In genomic region chr17:61255609-61256008, GRCh38 we compare ENCODE assay signal across 20 cellular contexts.
A peak's percentile ranks its signal among the peaks of the same experiment; 100 is the strongest.
DNase-seq lines count a peak whose midpoint lies in the region; ATAC-seq and TF ChIP-seq lines count a peak whose summit lies in the region.
"Had no signal": no experiment of that assay in that cellular context is flagged by ENCODE, and none has a peak within 500 bp of the region (broad histone marks: within the 10 kb centered on the region; RNA-seq: fewer than 3 reads in every experiment).

No MANE protein-coding gene starts in this region.

- ATAC-seq in heart right ventricle: no peak
- ATAC-seq in upper lobe of right lung: no peak
- no peak for ATAC-seq in GM19023 (IDR thresholded peaks at IDR 0.05; ENCODE audit: unreplicated experiment)
- no peak for ATAC-seq in HG03520 (IDR thresholded peaks at IDR 0.05; ENCODE audit: unreplicated experiment)
- ATAC-seq: HepG2 had no signal

- intact Hi-C loops in left ventricle myocardium inferior (cut with micrococcal nuclease) (no loop called here), heart right ventricle (cut with DNase I) (loop anchor here in 6 of 10 donors (5.0 to 10.0 kb wide), 6 partner anchors 51 to 152 kb away; partner anchors contain the start of gene TBX2 (in 3 of the 6)), upper lobe of right lung (cut with DNase I) (no loop called here)

- TF ChIP-seq CTCF in left ventricle myocardium inferior (IDR thresholded peaks at IDR 0.05; ENCODE audit: borderline replicate concordance) (no peak), heart right ventricle (IDR thresholded peaks at IDR 0.05) (no peak), fibroblast of lung (conservative IDR thresholded peaks at IDR 0.05 in 1 of 2, IDR thresholded peaks at IDR 0.05 in 1 of 2; ENCODE audit: low read depth in 1 of 2, low read length in 2 of 2) (no peak), osteoblast (IDR thresholded peaks at IDR 0.05; ENCODE audit: extremely low read depth, low read depth, low read length) (no peak), upper lobe of right lung (IDR thresholded peaks at IDR 0.05) (no peak)

- no peaks in the 10 kb centered on the region for H3K27me3 ChIP-seq in left ventricle myocardium inferior (ENCODE audit: low read depth)
- H3K27me3 ChIP-seq in heart right ventricle: no peaks in the 10 kb centered on the region
- H3K27me3 ChIP-seq in fibroblast of lung (ENCODE audit: control insufficient read depth, insufficient read depth, low read length): no peaks in the 10 kb centered on the region
- H3K27me3 ChIP-seq in osteoblast (ENCODE audit: insufficient read depth, low read length): no peaks in the 10 kb centered on the region
- H3K27me3 ChIP-seq in upper lobe of right lung: no peaks in the 10 kb centered on the region
- H3K27me3 ChIP-seq: Peyer's patch had no signal

- H3K27ac ChIP-seq in left ventricle myocardium inferior (replicated peaks) (peak overlapping the region; percentile 78), heart right ventricle (peak overlapping the region in 4 of 10 donors; percentile 25 to 83 (median 38)), fibroblast of lung (ENCODE audit: insufficient read depth, low read length) (peak overlapping the region; percentile 10), osteoblast (ENCODE audit: low read depth, low read length) (peak overlapping the region; percentile 22), upper lobe of right lung (peak overlapping the region; percentile 6)
- H3K27ac ChIP-seq: 22Rv1, KMS-11, Peyer's patch had no signal

- H3K4me1 ChIP-seq in left ventricle myocardium inferior (peaks cover 49% of the 10 kb centered on the region), heart right ventricle (peaks cover 5 to 52% (median 41%) of the 10 kb centered on the region in 9 donors), fibroblast of lung (ENCODE audit: control insufficient read depth, extremely low read depth, insufficient read depth, low read length) (peaks cover 29% of the 10 kb centered on the region), osteoblast (ENCODE audit: insufficient read depth, low read length) (peaks cover 32% of the 10 kb centered on the region), upper lobe of right lung (peaks cover 34% of the 10 kb centered on the region)

- H3K9me3 ChIP-seq in left ventricle myocardium inferior (replicated peaks) (no peaks in the 10 kb centered on the region), heart right ventricle (no peaks in the 10 kb centered on the region), fibroblast of lung (ENCODE audit: control insufficient read depth, insufficient read depth, low read depth, low read length) (no peaks in the 10 kb centered on the region), osteoblast (ENCODE audit: low read depth, low read length) (no peaks in the 10 kb centered on the region), upper lobe of right lung (no peaks in the 10 kb centered on the region)
- H3K9me3 ChIP-seq: Caco-2, Peyer's patch had no signal

- H4K20me1 ChIP-seq in fibroblast of lung (ENCODE audit: control insufficient read depth, extremely low read depth, insufficient read depth, low read length): no peaks in the 10 kb centered on the region
- H4K20me1 ChIP-seq in osteoblast (ENCODE audit: insufficient read depth, low read length): no peaks in the 10 kb centered on the region

- H3K4me3 ChIP-seq in left ventricle myocardium inferior (no peak overlapping the region), heart right ventricle (no peak overlapping the region), fibroblast of lung (replicated peaks in 1 of 4; ENCODE audit: control extremely low read depth in 1 of 4, insufficient read depth in 1 of 4, low read depth in 3 of 4, low read length in 4 of 4) (no peak overlapping the region), osteoblast (ENCODE audit: insufficient read depth, low read length) (no peak overlapping the region), upper lobe of right lung (no peak overlapping the region)
- H3K4me3 ChIP-seq: Peyer's patch had no signal

- DNase-seq in left ventricle myocardium inferior (no peak), heart right ventricle (no peak), fibroblast of lung (ENCODE audit: low read depth in 2 of 2) (peak in 1 of 2 donors; percentile 63), osteoblast (ENCODE audit: insufficient read length, low spot score, missing footprints) (no peak), upper lobe of right lung (no peak), NCI-H226 (no peak)
- DNase-seq: Caco-2; CD4-positive, CD25-positive, alpha-beta regulatory T cell; EL; NCI-H1048; NCI-H1436 treated with DMSO at 0.1 percent for 48 hours; NCI-H2081; NCI-H510A treated with DMSO at 0.1 percent for 48 hours; Peyer's patch; Right ventricle myocardium superior had no signal

- WGBS in heart right ventricle, 2 donors: 91 to 92% methylated on average over 3 of the region's 3 CpGs

- H3K36me3 ChIP-seq in left ventricle myocardium inferior: no peaks in the 10 kb centered on the region
- no peaks in the 10 kb centered on the region for H3K36me3 ChIP-seq in heart right ventricle
- no peaks in the 10 kb centered on the region for H3K36me3 ChIP-seq in fibroblast of lung (ENCODE audit: control insufficient read depth, insufficient read depth, low read length)
- no peaks in the 10 kb centered on the region for H3K36me3 ChIP-seq in osteoblast (ENCODE audit: insufficient read depth, low read length)
- H3K36me3 ChIP-seq in upper lobe of right lung: no peaks in the 10 kb centered on the region
- H3K36me3 ChIP-seq: Peyer's patch had no signal

- H3K79me2 ChIP-seq in fibroblast of lung (ENCODE audit: control insufficient read depth, insufficient read depth, low read length) (no peaks in the 10 kb centered on the region), osteoblast (ENCODE audit: insufficient read depth, low read length) (no peaks in the 10 kb centered on the region)

- H2AFZ ChIP-seq in fibroblast of lung (ENCODE audit: low read length): no peak overlapping the region
- H2AFZ ChIP-seq in osteoblast (ENCODE audit: low read length): no peak overlapping the region

- H3K4me2 ChIP-seq in fibroblast of lung (ENCODE audit: extremely low read depth, insufficient read depth, low read length) (no peak overlapping the region), osteoblast (ENCODE audit: insufficient read depth, low read length) (no peak overlapping the region)
- H3K4me2 ChIP-seq: KMS-11 had no signal

- H3K9ac ChIP-seq in fibroblast of lung (ENCODE audit: insufficient read depth, low read length): no peak overlapping the region
- H3K9ac ChIP-seq: KMS-11 had no signal

Comparison
In these comparisons a context has a peak if more than half of its experiments do, and no peak if none do; other contexts are left out.
1. intact Hi-C loops: an anchor here in heart right ventricle (5.0 to 10.0 kb wide); none called in left ventricle myocardium inferior and upper lobe of right lung.